In genomic region chr21:42695324-42696025, GRCh38 we compare ENCODE assay signal across 16 cellular contexts. TPM values are rescaled to one million over a fixed set of nuclear protein-coding genes. Genes with fewer than 3 reads are reported as not detected.
DNase-seq lines count a peak whose midpoint lies in the region; ATAC-seq and TF ChIP-seq lines count a peak whose summit lies in the region.
"Had no signal": no experiment of that assay in that cellular context is flagged by ENCODE, and none has a peak within 500 bp of the region (broad histone marks: within the 10 kb centered on the region; RNA-seq: fewer than 3 reads in every experiment).

No MANE protein-coding gene starts in this region.

- peaks cover 12% of the 10 kb centered on the region for H3K36me3 Mint-ChIP-seq in T-cell
- H3K36me3 Mint-ChIP-seq: activated naive CD4-positive, alpha-beta T cell treated with anti-CD3 and anti-CD28 coated beads, Interleukin-2, amount 10 ng/mL, durations not matched to agents 7 days and 5 days had no signal

- ATAC-seq in T-cell (replicated peaks in 1 of 4), result no peak
- ATAC-seq in GM21515 (IDR thresholded peaks at IDR 0.05; ENCODE audit: unreplicated experiment), result no peak
- ATAC-seq: activated CD8-positive, alpha-beta T cell treated with anti-CD3 and anti-CD28 coated beads for 36 hours; stimulated activated naive CD8-positive, alpha-beta T cell treated with anti-CD3 and anti-CD28 coated beads, Interleukin-15, Interleukin-2, amounts not matched to agents 100 U/mL and 50 U/mL, for 24 hours had no signal

- no peaks in the 10 kb centered on the region; the same call in 1 of the 2 replicates for H3K27me3 ChIP-seq in MG63
- H3K27me3 ChIP-seq: dorsolateral prefrontal cortex, Peyer's patch had no signal

- DNase-seq in AG08395 (ENCODE audit: low spot score) (peak; percentile 20), MG63 (peak; percentile 58), choroid plexus epithelial cell (ENCODE audit: low read depth) (peak; percentile 32), kidney tubule cell (ENCODE audit: low spot score) (peak; percentile 16), T-cell (no peak), GM10266 (ENCODE audit: extremely low spot score) (no peak), MV-4-11 (lab: John Stamatoyannopoulos, UW) (no peak)
- DNase-seq: activated CD8-positive, alpha-beta T cell treated with anti-CD3 and anti-CD28 coated beads for 36 hours; activated naive CD4-positive, alpha-beta T cell treated with anti-CD3 and anti-CD28 coated beads, Interleukin-2, amount 10 ng/mL, durations not matched to agents 7 days and 5 days; DMS153; dorsolateral prefrontal cortex; hippocampal formation; stimulated activated naive CD8-positive, alpha-beta T cell treated with anti-CD3 and anti-CD28 coated beads, Interleukin-15, Interleukin-2, amounts not matched to agents 100 U/mL and 50 U/mL, for 24 hours had no signal

- H3K4me3 Mint-ChIP-seq in T-cell, result no peak overlapping the region
- H3K4me3 Mint-ChIP-seq: activated CD8-positive, alpha-beta T cell treated with anti-CD3 and anti-CD28 coated beads for 36 hours; activated naive CD4-positive, alpha-beta T cell treated with anti-CD3 and anti-CD28 coated beads, Interleukin-2, amount 10 ng/mL, durations not matched to agents 7 days and 5 days; T-helper 2 cell treated with Interferon-gamma antibody and Interleukin-4, amounts not matched to agents 5 μg/mL and 100 μg/mL, for 36 hours had no signal

- no peaks in the 10 kb centered on the region for H3K9me3 Mint-ChIP-seq in T-cell
- H3K9me3 Mint-ChIP-seq: activated CD8-positive, alpha-beta T cell treated with anti-CD3 and anti-CD28 coated beads for 36 hours; activated naive CD4-positive, alpha-beta T cell treated with anti-CD3 and anti-CD28 coated beads, Interleukin-2, amount 10 ng/mL, durations not matched to agents 7 days and 5 days; T-helper 2 cell treated with Interferon-gamma antibody and Interleukin-4, amounts not matched to agents 5 μg/mL and 100 μg/mL, for 36 hours had no signal

- CTCF ChIA-PET in T-cell (lab: Charles Lee), result no interaction called here

- H3K4me3 ChIP-seq in MG63, result no peak overlapping the region
- no peak overlapping the region for H3K4me3 ChIP-seq in choroid plexus epithelial cell (ENCODE audit: low read depth, low read length)
- H3K4me3 ChIP-seq: dorsolateral prefrontal cortex, Peyer's patch had no signal

- H3K27me3 Mint-ChIP-seq in T-cell, result no peaks in the 10 kb centered on the region
- H3K27me3 Mint-ChIP-seq: activated CD8-positive, alpha-beta T cell treated with anti-CD3 and anti-CD28 coated beads for 36 hours; activated naive CD4-positive, alpha-beta T cell treated with anti-CD3 and anti-CD28 coated beads, Interleukin-2, amount 10 ng/mL, durations not matched to agents 7 days and 5 days had no signal

- no peak for TF ChIP-seq CTCF in choroid plexus epithelial cell (conservative IDR thresholded peaks at IDR 0.05; ENCODE audit: low read depth, low read length)
- no peak for TF ChIP-seq CTCF in GM10266 (IDR thresholded peaks at IDR 0.05; ENCODE audit: control insufficient read depth, insufficient read depth, low read depth, missing control alignments)

- no peak overlapping the region for H3K27ac Mint-ChIP-seq in T-cell
- H3K27ac Mint-ChIP-seq: activated CD8-positive, alpha-beta T cell treated with anti-CD3 and anti-CD28 coated beads for 36 hours; activated naive CD4-positive, alpha-beta T cell treated with anti-CD3 and anti-CD28 coated beads, Interleukin-2, amount 10 ng/mL, durations not matched to agents 7 days and 5 days; T-helper 2 cell treated with Interferon-gamma antibody and Interleukin-4, amounts not matched to agents 5 μg/mL and 100 μg/mL, for 36 hours had no signal

- POLR2A ChIA-PET in T-cell (lab: Charles Lee), result no interaction called here

- no peaks in the 10 kb centered on the region for H3K36me3 ChIP-seq in MG63

- H3K9me3 ChIP-seq in MG63, result no peaks in the 10 kb centered on the region
- H3K9me3 ChIP-seq: Peyer's patch had no signal

- peaks cover 0 to 7% (median 0%) of the 10 kb centered on the region in 3 donors for H3K4me1 Mint-ChIP-seq in T-cell
- H3K4me1 Mint-ChIP-seq: activated naive CD4-positive, alpha-beta T cell treated with anti-CD3 and anti-CD28 coated beads, Interleukin-2, amount 10 ng/mL, durations not matched to agents 7 days and 5 days had no signal

RNA-seq across cellular contexts. Expression of gene PDE9A, which starts 42.1 kb away (rescaled TPM):
- total RNA-seq in MG63 (2014; rRNA removed; shearing (Covaris generic); ENCODE audit: low replicate concordance), result 0.12 TPM in 1 of 2 replicates, not detected in the other
- total RNA-seq in T-cell, result 10 to 100 TPM; 11.5 to 18.3 (median 16.1) TPM

Comparison
In these comparisons a context has a peak if more than half of its experiments do, and no peak if none do; other contexts are left out.
1. DNase-seq: peak in AG08395 (single experiment), MG63 (single experiment), choroid plexus epithelial cell (single experiment) and kidney tubule cell (single experiment); none in T-cell (0 of 34), GM10266 (single experiment) and MV-4-11 (single experiment).
2. RNA of gene PDE9A, which starts 42.1 kb away (total RNA-seq): 11.5 to 18.3 TPM in T-cell; 0.12 TPM in MG63; every median in the first group is over 10 times any median in the second.